In genomic region chr2:128751751-128752150, GRCh38 we compare ENCODE assay signal across 23 cellular contexts.
"Had no signal": no experiment of that assay in that cellular context is flagged by ENCODE, and none has a peak within 500 bp of the region (broad histone marks: within the 10 kb centered on the region; RNA-seq: fewer than 3 reads in every experiment).

No MANE protein-coding gene starts in this region.

- H3K4me3 Mint-ChIP-seq: endodermal cell; natural killer cell; neural progenitor cell; stimulated activated memory B cell treated with anti-CD40 and anti-IgM and Interleukin-4, amounts not matched to agents 10 μg/mL and 1 μg/mL and 100 μg/mL, for 72 hours; stimulated activated naive CD8-positive, alpha-beta T cell treated with anti-CD3 and anti-CD28 coated beads, Interleukin-15, Interleukin-2, amounts not matched to agents 100 ng/mL and 50 ng/mL, for 24 hours had no signal

- H3K4me3 ChIP-seq: coronary artery, gastrocnemius medialis, heart right ventricle, lung, mucosa of descending colon, neural progenitor cell, prostate gland, right lobe of liver, tibial artery, upper lobe of left lung, uterus had no signal

- H3K9me3 Mint-ChIP-seq: endodermal cell; natural killer cell; neural progenitor cell; stimulated activated memory B cell treated with anti-CD40 and anti-IgM and Interleukin-4, amounts not matched to agents 10 μg/mL and 1 μg/mL and 100 μg/mL, for 72 hours; stimulated activated naive CD8-positive, alpha-beta T cell treated with anti-CD3 and anti-CD28 coated beads, Interleukin-15, Interleukin-2, amounts not matched to agents 100 ng/mL and 50 ng/mL, for 24 hours had no signal

- H3K9ac ChIP-seq: neural progenitor cell, parathyroid adenoma had no signal

- H3K79me2 ChIP-seq: parathyroid adenoma had no signal

- H2AFZ ChIP-seq: neural progenitor cell, parathyroid adenoma had no signal

- H3K4me1 ChIP-seq: gastrocnemius medialis, neural progenitor cell, parathyroid adenoma, prostate gland, right lobe of liver, uterus had no signal

- ATAC-seq: esophagus mucosa; gastrocnemius medialis; left ventricle myocardium superior; mucosa of descending colon; natural killer cell; right lobe of liver; stimulated activated memory B cell treated with anti-CD40 and anti-IgM and Interleukin-4, amounts not matched to agents 10 μg/mL and 1 μg/mL and 100 μg/mL, for 72 hours had no signal

- H3K36me3 ChIP-seq: gastrocnemius medialis, heart right ventricle, neural progenitor cell, prostate gland, right lobe of liver, tibial artery, upper lobe of left lung, uterus had no signal

- H3K27ac Mint-ChIP-seq: endodermal cell; natural killer cell; stimulated activated memory B cell treated with anti-CD40 and anti-IgM and Interleukin-4, amounts not matched to agents 10 μg/mL and 1 μg/mL and 100 μg/mL, for 72 hours; stimulated activated naive CD8-positive, alpha-beta T cell treated with anti-CD3 and anti-CD28 coated beads, Interleukin-15, Interleukin-2, amounts not matched to agents 100 ng/mL and 50 ng/mL, for 24 hours had no signal

- H3K27ac ChIP-seq: gastrocnemius medialis, neural progenitor cell, parathyroid adenoma, prostate gland, right lobe of liver, tibial artery, upper lobe of left lung, uterus had no signal

- H3K9me3 ChIP-seq: gastrocnemius medialis, heart right ventricle, mucosa of descending colon, prostate gland, right lobe of liver, tibial artery, upper lobe of left lung, uterus had no signal

- H3K27me3 ChIP-seq: gastrocnemius medialis, heart right ventricle, neural progenitor cell, right lobe of liver, upper lobe of left lung, uterus had no signal

- H3K4me2 ChIP-seq: neural progenitor cell had no signal

- H3K27me3 Mint-ChIP-seq: stimulated activated memory B cell treated with anti-CD40 and anti-IgM and Interleukin-4, amounts not matched to agents 10 μg/mL and 1 μg/mL and 100 μg/mL, for 72 hours had no signal

- DNase-seq: effector CD4-positive, alpha-beta T cell; endodermal cell; gastrocnemius medialis; heart right ventricle; hypothalamus; islet precursor cell; left ventricle myocardium superior; mucosa of descending colon; natural killer cell; nucleus accumbens; right lobe of liver; stimulated activated CD4-positive, alpha-beta T cell treated with anti-CD3 and anti-CD28 coated beads, Interleukin-4, amount 100 ng/mL, for 24 hours; tibial artery; upper lobe of left lung; uterus had no signal

- H3K36me3 Mint-ChIP-seq: natural killer cell; neural progenitor cell; stimulated activated memory B cell treated with anti-CD40 and anti-IgM and Interleukin-4, amounts not matched to agents 10 μg/mL and 1 μg/mL and 100 μg/mL, for 72 hours had no signal
